ENCODE assay signal across 11 cellular contexts in genomic region chr20:58307270-58307669, GRCh38. TPM values are rescaled to one million over a fixed set of nuclear protein-coding genes. Genes with fewer than 3 reads are reported as not detected.
DNase-seq lines count a peak whose midpoint lies in the region; ATAC-seq and TF ChIP-seq lines count a peak whose summit lies in the region.
"Had no signal": no experiment of that assay in that cellular context is flagged by ENCODE, and none has a peak within 500 bp of the region (broad histone marks: within the 10 kb centered on the region; RNA-seq: fewer than 3 reads in every experiment).

No MANE protein-coding gene starts in this region.

- H4K20me1 ChIP-seq in BLaER1 = no peaks in the 10 kb centered on the region

- TF ChIP-seq CTCF in natural killer cell (IDR thresholded peaks at IDR 0.05) = no peak
- TF ChIP-seq CTCF in GM13976 (IDR thresholded peaks at IDR 0.05; ENCODE audit: borderline replicate concordance, control extremely low read depth, extremely low read depth, insufficient read depth, missing control alignments) = no peak

- peak overlapping the region; percentile 67 for H3K27ac ChIP-seq in BLaER1

- H3K9me3 ChIP-seq in BLaER1 = no peaks in the 10 kb centered on the region
- H3K9me3 ChIP-seq: adrenal gland had no signal

- H3K4me1 ChIP-seq in BLaER1 = peaks cover 50% of the 10 kb centered on the region

- peak overlapping the region; percentile 78 for H3K4me2 ChIP-seq in BLaER1

- DNase-seq in HK-2 (ENCODE audit: unreplicated experiment) = peak; percentile 17
- no peak for DNase-seq in natural killer cell
- no peak for DNase-seq in sciatic nerve (ENCODE audit: low spot score)
- no peak for DNase-seq in GM13976 (ENCODE audit: low spot score)
- no peak for DNase-seq in COR-L47 (lab: John Stamatoyannopoulos, UW)
- DNase-seq in iPS-NIHi11 (ENCODE audit: low spot score) = no peak

- H3K36me3 Mint-ChIP-seq in activated naive CD8-positive, alpha-beta T cell = peaks cover 2% of the 10 kb centered on the region
- H3K36me3 Mint-ChIP-seq in natural killer cell = no peaks in the 10 kb centered on the region

- in situ Hi-C loops in GM13976 (cut with MboI; ENCODE audit: low sequenced_read_pairs, unreplicated experiment) = no loop called here

- H3K9ac ChIP-seq in BLaER1 = no peak overlapping the region

- H3K27me3 Mint-ChIP-seq in activated naive CD8-positive, alpha-beta T cell = no peaks in the 10 kb centered on the region
- no peaks in the 10 kb centered on the region for H3K27me3 Mint-ChIP-seq in natural killer cell (ENCODE audit: low read depth in 2 of 2)

- peaks cover 6% of the 10 kb centered on the region; the same call in 1 of the 2 replicates for H3K36me3 ChIP-seq in BLaER1

- no peaks in the 10 kb centered on the region for H3K9me3 Mint-ChIP-seq in activated naive CD8-positive, alpha-beta T cell (ENCODE audit: low read depth)
- H3K9me3 Mint-ChIP-seq in natural killer cell = no peaks in the 10 kb centered on the region
- H3K9me3 Mint-ChIP-seq: WTC11 had no signal

- peak overlapping the region; percentile 78 for H3K4me3 Mint-ChIP-seq in activated naive CD8-positive, alpha-beta T cell
- H3K4me3 Mint-ChIP-seq in natural killer cell = peak overlapping the region; percentile 71

- peak overlapping the region; percentile 11; the same call in 1 of the 2 replicates for H3K4me3 ChIP-seq in BLaER1
- H3K4me3 ChIP-seq: adrenal gland had no signal

- ATAC-seq in natural killer cell (no peak), sciatic nerve (no peak)
- ATAC-seq: left ventricle myocardium superior, WTC11 had no signal

- peaks cover 68% of the 10 kb centered on the region for H3K4me1 Mint-ChIP-seq in activated naive CD8-positive, alpha-beta T cell (ENCODE audit: low read depth)
- H3K4me1 Mint-ChIP-seq in natural killer cell = peaks cover 24 to 34% of the 10 kb centered on the region in 2 donors

- peak overlapping the region; percentile 92 for H3K27ac Mint-ChIP-seq in activated naive CD8-positive, alpha-beta T cell
- peak overlapping the region; percentile 93 to 94 for H3K27ac Mint-ChIP-seq in natural killer cell
- H3K27ac Mint-ChIP-seq: WTC11 had no signal

- no peaks in the 10 kb centered on the region for H3K27me3 ChIP-seq in BLaER1
- H3K27me3 ChIP-seq: adrenal gland had no signal

- intact Hi-C loops in natural killer cell (cut with micrococcal nuclease) (loop anchor here (2.0 to 5.0 kb wide), 4 partner anchors 80 to 914 kb away; partner anchors contain the start of genes NELFCD and VAPB), sciatic nerve (cut with DNase I) (no loop called here)

RNA-seq across cellular contexts. Expression of gene RAB22A, which starts 2.2 kb away (rescaled TPM):
- total RNA-seq in natural killer cell (10 to 100 TPM; 19.6 to 29.8 (median 28.6) TPM), sciatic nerve (27.1 TPM)
